ENCODE assay signal across 9 cellular contexts in the genomic region with DNA sequence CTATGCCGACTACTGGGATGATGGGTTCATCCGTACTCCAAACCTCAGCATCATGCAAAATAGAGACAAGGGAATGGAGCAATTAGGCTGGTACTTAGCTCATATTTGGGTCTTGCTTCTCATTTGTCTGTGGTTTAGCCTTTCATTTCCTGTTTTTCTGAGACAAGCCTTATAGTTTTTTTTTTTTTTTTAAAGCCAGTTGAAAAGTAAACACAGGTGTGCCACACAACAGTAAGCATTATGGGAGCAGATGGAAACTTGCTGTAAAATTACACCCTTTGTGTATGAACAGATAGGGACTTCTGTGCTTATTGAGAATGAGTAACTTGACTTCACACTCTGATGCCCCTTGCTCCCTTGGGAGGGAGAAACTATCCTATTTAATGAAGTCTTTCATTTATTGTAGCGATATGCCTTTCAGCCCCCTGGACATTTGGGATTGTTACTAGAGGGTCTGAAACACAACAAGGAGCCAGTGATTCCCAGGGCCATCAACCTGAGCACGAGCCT. TPM values are rescaled to one million over a fixed set of nuclear protein-coding genes. Genes with fewer than 3 reads are reported as not detected.
DNase-seq lines count a peak whose midpoint lies in the region; ATAC-seq, FAIRE-seq and TF ChIP-seq lines count a peak whose summit lies in the region.
"Had no signal": no experiment of that assay in that cellular context is flagged by ENCODE, and none has a peak within 500 bp of the region (broad histone marks: within the 10 kb centered on the region; RNA-seq: fewer than 3 reads in every experiment).

No MANE protein-coding gene starts in this region.

- DNase-seq in NCI-H1092 treated with DMSO at 0.1 percent for 48 hours (lab: John Stamatoyannopoulos, UW): peak; percentile 88
- DNase-seq in central memory CD4-positive, alpha-beta T cell: peak; percentile 5
- no peak for DNase-seq in putamen (ENCODE audit: low spot score)
- no peak for DNase-seq in NCI-H446 treated with DMSO at 0.1 percent for 48 hours (lab: John Stamatoyannopoulos, UW)
- no peak for DNase-seq in occipital lobe (lab: John Stamatoyannopoulos, UW)
- no peak for DNase-seq in D721Med (ENCODE audit: insufficient read length, low spot score)

- ATAC-seq in GM18502 (IDR thresholded peaks at IDR 0.05; ENCODE audit: poor library complexity, unreplicated experiment): peak; percentile 69
- ATAC-seq in HG02610 (IDR thresholded peaks at IDR 0.05; ENCODE audit: unreplicated experiment): peak; percentile 65
- ATAC-seq: HCT116 had no signal

- no peak for FAIRE-seq in D721Med (lab: Jason Lieb, UNC)

- TF ChIP-seq CTCF in D721Med (IDR thresholded peaks at IDR 0.05; ENCODE audit: insufficient read depth, missing control alignments): no peak

RNA-seq across cellular contexts. Expression of a gene that starts 13.7 kb away (rescaled TPM):
- 0.31 TPM for total RNA-seq in occipital lobe

Comparison
In these comparisons a context has a peak if more than half of its experiments do, and no peak if none do; other contexts are left out.
1. DNase-seq: peak in NCI-H1092 treated with DMSO at 0.1 percent for 48 hours (single experiment) and central memory CD4-positive, alpha-beta T cell (single experiment); none in putamen (single experiment), NCI-H446 treated with DMSO at 0.1 percent for 48 hours (single experiment), occipital lobe (single experiment) and D721Med (single experiment).